ENCODE assay signal across 8 cellular contexts in genomic region chr19:4059931-4060620, GRCh38. TPM values are rescaled to one million over a fixed set of nuclear protein-coding genes. Genes with fewer than 3 reads are reported as not detected.
DNase-seq lines count a peak whose midpoint lies in the region; ATAC-seq lines count a peak whose summit lies in the region.

No MANE protein-coding gene starts in this region.

- no peak overlapping the region for H3K4me2 ChIP-seq in mesendoderm (ENCODE audit: low read length)

- H4K8ac ChIP-seq in mesendoderm (ENCODE audit: low read depth, low read length): no peak overlapping the region

- H3K4me3 ChIP-seq in stomach smooth muscle (ENCODE audit: low read length in 2 of 2) (peak overlapping the region in 1 of 2 donors; percentile 80), mesendoderm (ENCODE audit: low read length) (no peak overlapping the region)

- H3K27ac ChIP-seq in stomach smooth muscle (ENCODE audit: low read length) (peak overlapping the region; percentile 90), mesendoderm (ENCODE audit: low read depth, low read length) (no peak overlapping the region)

- peak; percentile 74 for DNase-seq in activated naive CD4-positive, alpha-beta T cell treated with Interleukin-2 at 50 U/mL for 16 hours
- DNase-seq in activated naive CD4-positive, alpha-beta T cell treated with anti-CD3 and anti-CD28 coated beads, Interleukin-2, amount 50 U/mL, for 16 hours: no peak
- peak; percentile 62 for DNase-seq in activated naive CD8-positive, alpha-beta T cell treated with anti-CD3 and anti-CD28 coated beads for 36 hours
- peak; percentile 89 for DNase-seq in left colon
- DNase-seq in dedifferentiated amniotic fluid mesenchymal stem cell (ENCODE audit: extremely low spot score): no peak
- DNase-seq in mesendoderm: no peak
- DNase-seq in SW 1271 (lab: John Stamatoyannopoulos, UW): no peak

- no peak overlapping the region for H3K23ac ChIP-seq in mesendoderm (ENCODE audit: low read length)

- peaks cover 3 to 4% of the 10 kb centered on the region in 2 donors for H3K36me3 ChIP-seq in stomach smooth muscle (ENCODE audit: control insufficient read depth in 2 of 2, insufficient read depth in 2 of 2, low read length in 2 of 2)
- H3K36me3 ChIP-seq in mesendoderm (ENCODE audit: control insufficient read depth, insufficient read depth, low read length): peaks cover 1% of the 10 kb centered on the region

- H3K27me3 ChIP-seq in stomach smooth muscle (ENCODE audit: control insufficient read depth in 1 of 2, insufficient read depth in 2 of 2, low read length in 2 of 2) (no peaks in the 10 kb centered on the region), mesendoderm (ENCODE audit: insufficient read depth, low read length, poor library complexity) (no peaks in the 10 kb centered on the region)

- H2BK120ac ChIP-seq in mesendoderm (ENCODE audit: low read depth, low read length): no peak overlapping the region

- no CpG with 5 or more reads among the region's 39 CpGs for WGBS in mesendoderm (ENCODE audit: extremely low coverage, insufficient coverage, low lambda C conversion rate)

- H3K9me3 Mint-ChIP-seq in activated naive CD8-positive, alpha-beta T cell treated with anti-CD3 and anti-CD28 coated beads for 36 hours: peaks cover 2% of the 10 kb centered on the region

- no peaks in the 10 kb centered on the region for H3K9me3 ChIP-seq in stomach smooth muscle (ENCODE audit: control insufficient read depth in 2 of 2, low read length in 2 of 2)

- no peak overlapping the region for H2BK15ac ChIP-seq in mesendoderm (replicated peaks; ENCODE audit: low read depth)

- peaks cover 83% of the 10 kb centered on the region for H3K79me2 ChIP-seq in mesendoderm (ENCODE audit: control insufficient read depth, insufficient read depth, low read length)

- H3K4me1 Mint-ChIP-seq in activated naive CD8-positive, alpha-beta T cell treated with anti-CD3 and anti-CD28 coated beads for 36 hours: peaks cover 28% of the 10 kb centered on the region

- no peaks in the 10 kb centered on the region for H3K27me3 Mint-ChIP-seq in activated naive CD8-positive, alpha-beta T cell treated with anti-CD3 and anti-CD28 coated beads for 36 hours

- H4K5ac ChIP-seq in mesendoderm (ENCODE audit: low read length): no peak overlapping the region

- H3K27ac Mint-ChIP-seq in activated naive CD8-positive, alpha-beta T cell treated with anti-CD3 and anti-CD28 coated beads for 36 hours: peak overlapping the region; percentile 82

- H3K4ac ChIP-seq in mesendoderm (ENCODE audit: low read depth, low read length): no peak overlapping the region

- ATAC-seq in left colon: peak; percentile 42

- H3K9ac ChIP-seq in stomach smooth muscle (ENCODE audit: low read length in 2 of 2) (peak overlapping the region; percentile 60 to 69), mesendoderm (ENCODE audit: low read length) (no peak overlapping the region)

- intact Hi-C loops in left colon (cut with DNase I, micrococcal nuclease): no loop called here

- peaks cover 23% of the 10 kb centered on the region for H3K36me3 Mint-ChIP-seq in activated naive CD8-positive, alpha-beta T cell treated with anti-CD3 and anti-CD28 coated beads for 36 hours

- H3K18ac ChIP-seq in mesendoderm (ENCODE audit: low read length): no peak overlapping the region

- peaks cover 74% of the 10 kb centered on the region for H3K4me1 ChIP-seq in stomach smooth muscle (ENCODE audit: control insufficient read depth, insufficient read depth, low read length)
- no peaks in the 10 kb centered on the region for H3K4me1 ChIP-seq in mesendoderm (ENCODE audit: control insufficient read depth, low read depth, low read length)

- H3K56ac ChIP-seq in mesendoderm (ENCODE audit: low read length): no peak overlapping the region

- H3K79me1 ChIP-seq in mesendoderm (ENCODE audit: low read length): peaks cover 22% of the 10 kb centered on the region

- H2AK5ac ChIP-seq in mesendoderm (ENCODE audit: low read length): no peak overlapping the region

- H2BK5ac ChIP-seq in mesendoderm (ENCODE audit: low read length): no peak overlapping the region

- H3K4me3 Mint-ChIP-seq in activated naive CD8-positive, alpha-beta T cell treated with anti-CD3 and anti-CD28 coated beads for 36 hours: peak overlapping the region; percentile 22

RNA-seq across cellular contexts. Expression of gene ZBTB7A, which starts 6.6 kb away (rescaled TPM):
- 10 to 100 TPM; 34.9 to 35.9 TPM for total RNA-seq in activated naive CD8-positive, alpha-beta T cell treated with anti-CD3 and anti-CD28 coated beads for 36 hours
- 100 to 1,000 TPM; 110 to 124 TPM for total RNA-seq in left colon
- 8.8 TPM for polyA plus RNA-seq in mesendoderm (2013, experiment 1 of 2)
- 8.8 TPM for polyA plus RNA-seq in mesendoderm (2013, experiment 2 of 2)

RNA-seq across cellular contexts. Expression of gene PIAS4, which starts 52.5 kb away (rescaled TPM):
- 10 to 100 TPM; 24.0 to 26.3 TPM for total RNA-seq in activated naive CD8-positive, alpha-beta T cell treated with anti-CD3 and anti-CD28 coated beads for 36 hours
- 10 to 100 TPM; 25.1 to 27.7 TPM for total RNA-seq in left colon
- 63.4 TPM for polyA plus RNA-seq in mesendoderm (2013, experiment 1 of 2)
- 63.3 TPM for polyA plus RNA-seq in mesendoderm (2013, experiment 2 of 2)

Comparison
In these comparisons a context has a peak if more than half of its experiments do, and no peak if none do; other contexts are left out.
1. DNase-seq: peak in activated naive CD4-positive, alpha-beta T cell treated with Interleukin-2 at 50 U/mL for 16 hours (single experiment), activated naive CD8-positive, alpha-beta T cell treated with anti-CD3 and anti-CD28 coated beads for 36 hours (single experiment) and left colon (2 of 2); none in activated naive CD4-positive, alpha-beta T cell treated with anti-CD3 and anti-CD28 coated beads, Interleukin-2, amount 50 U/mL, for 16 hours (single experiment), dedifferentiated amniotic fluid mesenchymal stem cell (single experiment), mesendoderm (single experiment) and SW 1271 (0 of 2).